8 cellular contexts compared by ENCODE assay signal in the genomic region with DNA sequence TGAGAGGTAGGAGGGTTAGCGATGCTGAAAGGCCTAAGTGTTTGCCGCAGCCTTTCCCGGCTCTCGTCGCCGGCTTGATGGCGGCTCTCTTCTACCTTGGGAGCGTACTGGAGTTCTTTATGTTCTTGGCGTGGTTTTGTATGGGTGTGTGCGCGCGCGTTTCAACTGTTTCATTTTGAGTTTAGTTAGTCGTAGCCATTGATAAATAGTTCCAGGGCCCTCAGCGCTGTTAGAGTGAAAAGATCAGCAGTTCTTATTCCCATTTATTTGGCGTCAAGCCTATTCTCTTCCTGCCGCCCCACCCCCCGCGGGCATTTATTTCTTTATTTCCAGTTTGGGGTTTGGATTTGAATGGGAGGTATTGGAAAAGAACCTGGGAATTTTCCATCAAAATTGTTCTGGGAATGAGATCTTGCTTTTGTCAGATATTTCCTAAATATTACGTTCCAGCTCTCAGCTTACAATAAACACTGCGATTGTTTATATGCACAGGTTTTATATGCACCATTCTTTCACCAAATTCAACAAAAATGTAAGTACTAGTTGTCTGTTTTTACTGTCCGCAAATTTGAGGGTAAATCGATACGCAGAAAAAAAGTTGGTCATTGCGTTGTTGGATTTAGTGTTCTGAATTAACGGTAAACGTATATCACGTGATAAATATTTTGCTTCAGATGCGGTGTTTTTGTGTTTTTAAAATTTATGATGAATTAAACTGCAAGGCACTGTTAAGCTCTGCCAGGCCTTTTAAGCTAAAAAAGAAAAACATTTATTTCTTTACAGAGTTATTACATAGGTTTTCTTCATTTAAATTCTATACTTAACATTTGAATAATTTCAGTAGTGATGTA. TPM values are rescaled to one million over a fixed set of nuclear protein-coding genes. Genes with fewer than 3 reads are reported as not detected.
A peak's percentile ranks its signal among the peaks of the same experiment; 100 is the strongest.
DNase-seq lines count a peak whose midpoint lies in the region; ATAC-seq and TF ChIP-seq lines count a peak whose summit lies in the region.

No MANE protein-coding gene starts in this region.

- H3K9me3 ChIP-seq in A673 (ENCODE audit: low read depth, low read length, poor library complexity, severe bottlenecking) (no peaks in the 10 kb centered on the region), trophoblast cell (ENCODE audit: insufficient read depth, low read depth, low read length) (no peaks in the 10 kb centered on the region)

- H3K4me2 ChIP-seq in trophoblast cell (ENCODE audit: low read length) = peak overlapping the region; percentile 46

- peak overlapping the region; percentile 99 for H3K4me3 Mint-ChIP-seq in activated T-helper 2 cell treated with anti-CD3 and anti-CD28 coated beads, Interferon-gamma antibody, Interleukin-2, Interleukin-4, amounts not matched to agents 10 μg/mL and 5 μg/mL and 100 μg/mL, durations not matched to agents 14 hours and 24 hours and 36 hours (ENCODE audit: low read depth)

- H2AK5ac ChIP-seq in trophoblast cell (ENCODE audit: low read length) = peak overlapping the region; percentile 31

- H3K9ac ChIP-seq in trophoblast cell (ENCODE audit: low read length) = peak overlapping the region; percentile 99

- H3K27me3 ChIP-seq in A673 (replicated peaks; ENCODE audit: insufficient read depth, low read depth, low read length, poor library complexity) = no peaks in the 10 kb centered on the region
- H3K27me3 ChIP-seq in trophoblast cell (ENCODE audit: insufficient read depth, low read length) = no peaks in the 10 kb centered on the region

- H3K4me3 ChIP-seq in A673 (ENCODE audit: low read depth, low read length, poor library complexity, severe bottlenecking) (peak overlapping the region; percentile 99), trophoblast cell (ENCODE audit: low read depth, low read length) (peak overlapping the region; percentile 92)

- peak overlapping the region; percentile 93 for H2BK5ac ChIP-seq in trophoblast cell (ENCODE audit: low read depth, low read length, poor library complexity)

- intact Hi-C loops in A673 (cut with micrococcal nuclease; ENCODE audit: unreplicated experiment) (no loop called here), sciatic nerve (cut with DNase I) (no loop called here)
- intact Hi-C loops in activated T-helper 2 cell treated with anti-CD3 and anti-CD28 coated beads, Interferon-gamma antibody, Interleukin-2, Interleukin-4, amounts not matched to agents 10 μg/mL and 5 μg/mL and 100 μg/mL, durations not matched to agents 14 hours and 24 hours and 36 hours (cut with micrococcal nuclease) = loop anchor here (2.0 to 5.0 kb wide), 4 partner anchors 23 to 1198 kb away; a partner anchor contains a TSS

- no peaks in the 10 kb centered on the region for H3K9me3 Mint-ChIP-seq in activated T-helper 2 cell treated with anti-CD3 and anti-CD28 coated beads, Interferon-gamma antibody, Interleukin-2, Interleukin-4, amounts not matched to agents 10 μg/mL and 5 μg/mL and 100 μg/mL, durations not matched to agents 14 hours and 24 hours and 36 hours

- TF ChIP-seq CTCF in A673 (conservative IDR thresholded peaks at IDR 0.05; ENCODE audit: low read depth, low read length) = no peak

- peak overlapping the region; percentile 87 for H3K4ac ChIP-seq in trophoblast cell (ENCODE audit: low read depth, low read length)

- H3K79me1 ChIP-seq in trophoblast cell (ENCODE audit: low read length) = peaks cover 17% of the 10 kb centered on the region

- peak; percentile 6 for ATAC-seq in GM21360 (IDR thresholded peaks at IDR 0.05; ENCODE audit: unreplicated experiment)
- ATAC-seq in sciatic nerve = no peak

- H2AFZ ChIP-seq in trophoblast cell (ENCODE audit: insufficient read depth, low read length, poor library complexity) = peak overlapping the region; percentile 84

- H3K4me1 Mint-ChIP-seq in activated T-helper 2 cell treated with anti-CD3 and anti-CD28 coated beads, Interferon-gamma antibody, Interleukin-2, Interleukin-4, amounts not matched to agents 10 μg/mL and 5 μg/mL and 100 μg/mL, durations not matched to agents 14 hours and 24 hours and 36 hours (ENCODE audit: low read depth) = peaks cover 22% of the 10 kb centered on the region

- peak overlapping the region; percentile 90 for H4K91ac ChIP-seq in trophoblast cell (ENCODE audit: low read depth, low read length)

- BruUV-seq in A673 (replicated peaks; lab: Mats Ljungman, UMichigan) = no TSS peak

- H3K14ac ChIP-seq in trophoblast cell (ENCODE audit: low read length) = peak overlapping the region; percentile 97

- peak overlapping the region; percentile 93 for H3K18ac ChIP-seq in trophoblast cell (ENCODE audit: low read length)

- DNase-seq in A673 (ENCODE audit: low spot score) = peak; percentile 52
- DNase-seq in NCI-H748 (lab: John Stamatoyannopoulos, UW; ENCODE audit: unreplicated experiment) = peak; percentile 50
- no peak for DNase-seq in activated T-helper 2 cell treated with anti-CD3 and anti-CD28 coated beads, Interferon-gamma antibody, Interleukin-2, Interleukin-4, amounts not matched to agents 10 μg/mL and 5 μg/mL and 100 μg/mL, durations not matched to agents 14 hours and 24 hours and 36 hours (ENCODE audit: low spot score)
- DNase-seq in glomerular visceral epithelial cell (ENCODE audit: extremely low spot score) = peak; percentile 47
- DNase-seq in trophoblast cell = peak; percentile 24 to 57
- no peak for DNase-seq in ecto neural progenitor cell (ENCODE audit: low spot score)
- DNase-seq in sciatic nerve (ENCODE audit: low spot score) = no peak

- WGBS in trophoblast cell (ENCODE audit: extremely low coverage, insufficient coverage, insufficient read length) = no CpG with 5 or more reads among the region's 29 CpGs

- H2BK12ac ChIP-seq in trophoblast cell (ENCODE audit: low read length) = peak overlapping the region; percentile 19

- peaks cover 35% of the 10 kb centered on the region for H3K36me3 Mint-ChIP-seq in activated T-helper 2 cell treated with anti-CD3 and anti-CD28 coated beads, Interferon-gamma antibody, Interleukin-2, Interleukin-4, amounts not matched to agents 10 μg/mL and 5 μg/mL and 100 μg/mL, durations not matched to agents 14 hours and 24 hours and 36 hours (ENCODE audit: low read depth)

- peak overlapping the region; percentile 98 for H3K27ac ChIP-seq in A673 (ENCODE audit: low read depth, low read length, poor library complexity, severe bottlenecking)
- peak overlapping the region; percentile 98 for H3K27ac ChIP-seq in trophoblast cell (ENCODE audit: low read depth, low read length)

- peak overlapping the region; percentile 84 for H2BK120ac ChIP-seq in trophoblast cell (ENCODE audit: insufficient read depth, low read length, poor library complexity)

- POLR2A ChIA-PET in A673 (lab: Charles Lee; ENCODE audit: low non-redundant PET) = no interaction called here

- H3K23ac ChIP-seq in trophoblast cell (ENCODE audit: low read length) = no peak overlapping the region

- H3K36me3 ChIP-seq in A673 (ENCODE audit: insufficient read depth, low read length, poor library complexity, severe bottlenecking) (peaks cover 6% of the 10 kb centered on the region), trophoblast cell (ENCODE audit: control insufficient read depth in 1 of 2, insufficient read depth in 2 of 2, low read length in 2 of 2) (peaks cover 4 to 6% of the 10 kb centered on the region in 2 experiments)

- H3K79me2 ChIP-seq in trophoblast cell (ENCODE audit: control insufficient read depth, insufficient read depth, low read length, poor library complexity) = peaks cover 18% of the 10 kb centered on the region

- H3K4me1 ChIP-seq in A673 (ENCODE audit: insufficient read depth, low read length, poor library complexity, severe bottlenecking) (peaks cover 23% of the 10 kb centered on the region), trophoblast cell (ENCODE audit: control insufficient read depth in 1 of 2, insufficient read depth in 2 of 2, low read length in 2 of 2) (peaks cover 3 to 9% of the 10 kb centered on the region in 2 experiments)

- CTCF ChIA-PET in A673 (lab: Charles Lee) = no interaction called here

- H4K8ac ChIP-seq in trophoblast cell (ENCODE audit: low read depth, low read length) = peak overlapping the region; percentile 94

- peak overlapping the region; percentile 76 for H4K12ac ChIP-seq in trophoblast cell (ENCODE audit: low read depth, low read length)

- H3K27ac Mint-ChIP-seq in activated T-helper 2 cell treated with anti-CD3 and anti-CD28 coated beads, Interferon-gamma antibody, Interleukin-2, Interleukin-4, amounts not matched to agents 10 μg/mL and 5 μg/mL and 100 μg/mL, durations not matched to agents 14 hours and 24 hours and 36 hours = peak overlapping the region; percentile 98

- peaks cover 1% of the 10 kb centered on the region for H3K27me3 Mint-ChIP-seq in activated T-helper 2 cell treated with anti-CD3 and anti-CD28 coated beads, Interferon-gamma antibody, Interleukin-2, Interleukin-4, amounts not matched to agents 10 μg/mL and 5 μg/mL and 100 μg/mL, durations not matched to agents 14 hours and 24 hours and 36 hours (ENCODE audit: low read depth)

RNA-seq across cellular contexts. Expression of a gene that starts 1.0 kb away (rescaled TPM):
- total RNA-seq in A673 (2021) (41.7 and 43.0 TPM in 2 replicates), sciatic nerve (56.7 TPM)
- 39.2 and 41.0 TPM in 2 replicates for total RNA-seq in activated T-helper 2 cell treated with anti-CD3 and anti-CD28 coated beads, Interferon-gamma antibody, Interleukin-2, Interleukin-4, amounts not matched to agents 10 μg/mL and 5 μg/mL and 100 μg/mL, durations not matched to agents 14 hours and 24 hours and 36 hours
- polyA plus RNA-seq in trophoblast cell (2013) = 42.3 and 42.9 TPM in 2 replicates

Comparison
In these comparisons a context has a peak if more than half of its experiments do, and no peak if none do; other contexts are left out.
1. DNase-seq: peak in A673 (single experiment), NCI-H748 (single experiment), glomerular visceral epithelial cell (single experiment) and trophoblast cell (2 of 2); none in activated T-helper 2 cell treated with anti-CD3 and anti-CD28 coated beads, Interferon-gamma antibody, Interleukin-2, Interleukin-4, amounts not matched to agents 10 μg/mL and 5 μg/mL and 100 μg/mL, durations not matched to agents 14 hours and 24 hours and 36 hours (single experiment), ecto neural progenitor cell (single experiment) and sciatic nerve (single experiment).